Comparison of ENCODE assay signal across 12 cellular contexts in genomic region chr1:36238433-36238832, GRCh38. TPM values are rescaled to one million over a fixed set of nuclear protein-coding genes. Genes with fewer than 3 reads are reported as not detected.
DNase-seq lines count a peak whose midpoint lies in the region; ATAC-seq and TF ChIP-seq lines count a peak whose summit lies in the region.
"Had no signal": no experiment of that assay in that cellular context is flagged by ENCODE, and none has a peak within 500 bp of the region (broad histone marks: within the 10 kb centered on the region; RNA-seq: fewer than 3 reads in every experiment).

No MANE protein-coding gene starts in this region.

- TF ChIP-seq POLR2A in IMR-90 (IDR thresholded peaks at IDR 0.05; ENCODE audit: low read depth, low read length), result no peak
- no peak for TF ChIP-seq POLR2A in body of pancreas (IDR thresholded peaks at IDR 0.05)

- H3K18ac ChIP-seq in IMR-90 (ENCODE audit: low read depth, low read length) (peak overlapping the region; percentile 54; the same call in 1 of the 2 replicates), trophoblast cell (ENCODE audit: low read length) (no peak overlapping the region)

- H2AFZ ChIP-seq in IMR-90 (replicated peaks; ENCODE audit: low read length, poor library complexity), result no peak overlapping the region
- H2AFZ ChIP-seq in fibroblast of lung (ENCODE audit: low read length), result no peak overlapping the region
- no peak overlapping the region for H2AFZ ChIP-seq in trophoblast cell (ENCODE audit: insufficient read depth, low read length, poor library complexity)

- CTCF ChIA-PET in IMR-90 (lab: Yijun Ruan, JAX), result interaction anchor here (0.6 kb wide), 1 partner anchor 9 kb away, joined by 4 read pairs; no protein-coding TSS in a partner anchor

- H3K9me3 Mint-ChIP-seq in stimulated activated memory B cell treated with anti-CD40 and anti-IgM and Interleukin-4, amounts not matched to agents 10 μg/mL and 1 μg/mL and 100 μg/mL, for 72 hours, result no peaks in the 10 kb centered on the region

- no peak overlapping the region for H4K12ac ChIP-seq in trophoblast cell (ENCODE audit: low read depth, low read length)

- H3K36me3 Mint-ChIP-seq in stimulated activated memory B cell treated with anti-CD40 and anti-IgM and Interleukin-4, amounts not matched to agents 10 μg/mL and 1 μg/mL and 100 μg/mL, for 72 hours, result peaks cover 22% of the 10 kb centered on the region

- H3K79me1 ChIP-seq in IMR-90 (ENCODE audit: low read depth in 1 of 2, low read length in 2 of 2), result peaks cover 0 to 24% of the 10 kb centered on the region in 2 experiments; a peak in 2 of 4 replicates
- H3K79me1 ChIP-seq in trophoblast cell (ENCODE audit: low read length), result no peaks in the 10 kb centered on the region

- H3K4me1 ChIP-seq in IMR-90 (ENCODE audit: control insufficient read depth, insufficient read depth, low read length) (peaks cover 15% of the 10 kb centered on the region), fibroblast of lung (ENCODE audit: control insufficient read depth, extremely low read depth, insufficient read depth, low read length) (peaks cover 16% of the 10 kb centered on the region), trophoblast cell (ENCODE audit: control insufficient read depth in 1 of 2, insufficient read depth in 2 of 2, low read length in 2 of 2) (peaks cover 0 to 4% of the 10 kb centered on the region in 2 experiments), body of pancreas (peaks cover 33% of the 10 kb centered on the region)

- DNase-seq in IMR-90 (peak; percentile 86), fibroblast of lung (ENCODE audit: low read depth in 2 of 2) (peak; percentile 65 to 78), trophoblast cell (no peak), body of pancreas (no peak), NCI-H82 (lab: John Stamatoyannopoulos, UW) (no peak)
- DNase-seq: activated CD8-positive, alpha-beta memory T cell treated with anti-CD3 and anti-CD28 coated beads, Interleukin-2, amount 50 U/mL, for 4 hours; NCI-H1436 treated with DMSO at 0.1 percent for 48 hours; NCI-H748 treated with DMSO at 0.1 percent for 48 hours; SHP77 had no signal

- peak overlapping the region; percentile 58 for H2BK5ac ChIP-seq in IMR-90 (ENCODE audit: low read depth, low read length, poor library complexity, severe bottlenecking)
- no peak overlapping the region for H2BK5ac ChIP-seq in trophoblast cell (ENCODE audit: low read depth, low read length, poor library complexity)

- peak; percentile 64 for ATAC-seq in IMR-90 (ENCODE audit: low read depth)
- no peak for ATAC-seq in body of pancreas
- ATAC-seq in GM21360 (IDR thresholded peaks at IDR 0.05; ENCODE audit: unreplicated experiment), result no peak
- no peak for ATAC-seq in stimulated activated memory B cell treated with anti-CD40 and anti-IgM and Interleukin-4, amounts not matched to agents 10 μg/mL and 1 μg/mL and 100 μg/mL, for 72 hours

- H3K9ac ChIP-seq in IMR-90 (ENCODE audit: low read depth, low read length) (no peak overlapping the region), fibroblast of lung (ENCODE audit: insufficient read depth, low read length) (no peak overlapping the region), trophoblast cell (ENCODE audit: low read length) (no peak overlapping the region)

- no peak overlapping the region for H3K27ac Mint-ChIP-seq in stimulated activated memory B cell treated with anti-CD40 and anti-IgM and Interleukin-4, amounts not matched to agents 10 μg/mL and 1 μg/mL and 100 μg/mL, for 72 hours

- H3K27ac ChIP-seq in C4-2B (peak overlapping the region; percentile 98), IMR-90 (ENCODE audit: insufficient read depth, low read length) (peak overlapping the region; percentile 80; the same call in 1 of the 2 replicates), fibroblast of lung (ENCODE audit: insufficient read depth, low read length) (peak overlapping the region; percentile 32), trophoblast cell (ENCODE audit: low read depth, low read length) (no peak overlapping the region), body of pancreas (no peak overlapping the region)

- H3K36me3 ChIP-seq in IMR-90 (ENCODE audit: control insufficient read depth, insufficient read depth, low read length) (peaks cover 17% of the 10 kb centered on the region), fibroblast of lung (ENCODE audit: control insufficient read depth, insufficient read depth, low read length) (peaks cover 4% of the 10 kb centered on the region), trophoblast cell (ENCODE audit: control insufficient read depth in 1 of 2, insufficient read depth in 2 of 2, low read length in 2 of 2) (peaks cover 15 to 19% of the 10 kb centered on the region in 2 experiments), body of pancreas (replicated peaks in 1 of 2; ENCODE audit: insufficient read depth in 1 of 2, low read depth in 2 of 2) (peaks cover 0 to 3% of the 10 kb centered on the region in 2 donors)

- TF ChIP-seq CTCF in C4-2B (conservative IDR thresholded peaks at IDR 0.05) (no peak), IMR-90 (conservative IDR thresholded peaks at IDR 0.05; ENCODE audit: low read depth, low read length) (no peak), fibroblast of lung (conservative IDR thresholded peaks at IDR 0.05 in 1 of 2, IDR thresholded peaks at IDR 0.05 in 1 of 2; ENCODE audit: low read depth in 1 of 2, low read length in 2 of 2) (no peak), body of pancreas (IDR thresholded peaks at IDR 0.05) (no peak)

- H4K5ac ChIP-seq in IMR-90 (ENCODE audit: low read depth, low read length), result peak overlapping the region; percentile 71; the same call in 1 of the 2 replicates

- POLR2A ChIA-PET in IMR-90 (lab: Charles Lee; ENCODE audit: unreplicated experiment), result no interaction called here

- H3K56ac ChIP-seq in IMR-90 (ENCODE audit: extremely low read depth, insufficient read depth, low read length), result no peak overlapping the region

- H3K9me3 ChIP-seq in IMR-90 (ENCODE audit: control insufficient read depth, insufficient read depth, low read length) (no peaks in the 10 kb centered on the region), fibroblast of lung (ENCODE audit: control insufficient read depth, insufficient read depth, low read depth, low read length) (no peaks in the 10 kb centered on the region), trophoblast cell (ENCODE audit: insufficient read depth, low read depth, low read length) (no peaks in the 10 kb centered on the region), body of pancreas (no peaks in the 10 kb centered on the region)

- H2BK120ac ChIP-seq in IMR-90 (ENCODE audit: low read depth, low read length) (no peak overlapping the region), trophoblast cell (ENCODE audit: insufficient read depth, low read length, poor library complexity) (no peak overlapping the region)

- no peaks in the 10 kb centered on the region for H3K27me3 ChIP-seq in IMR-90 (ENCODE audit: control insufficient read depth, insufficient read depth, low read length)
- H3K27me3 ChIP-seq in fibroblast of lung (ENCODE audit: control insufficient read depth, insufficient read depth, low read length), result no peaks in the 10 kb centered on the region
- no peaks in the 10 kb centered on the region for H3K27me3 ChIP-seq in trophoblast cell (ENCODE audit: insufficient read depth, low read length)
- no peaks in the 10 kb centered on the region for H3K27me3 ChIP-seq in body of pancreas

- WGBS in IMR-90 (ENCODE audit: extremely low coverage in 2 of 2, insufficient read length in 1 of 2), 2 experiments, result no CpG with 5 or more reads among the region's 2 CpGs
- no CpG with 5 or more reads among the region's 2 CpGs for WGBS in trophoblast cell (ENCODE audit: extremely low coverage, insufficient coverage, insufficient read length)
- 75 to 78% methylated on average over 2 of the region's 2 CpGs for WGBS in body of pancreas, 2 donors

- H2BK20ac ChIP-seq in IMR-90 (ENCODE audit: low read depth, low read length), result no peak overlapping the region

- H3K14ac ChIP-seq in IMR-90 (replicated peaks; ENCODE audit: low read depth, low read length) (no peak overlapping the region), trophoblast cell (ENCODE audit: low read length) (no peak overlapping the region)

- intact Hi-C loops in IMR-90 (cut with micrococcal nuclease), result no loop called here
- intact Hi-C loops in body of pancreas (cut with DNase I), result no loop called here

- peaks cover 8% of the 10 kb centered on the region; the same call in 1 of the 2 replicates for H3K9me1 ChIP-seq in IMR-90 (ENCODE audit: insufficient read depth, low read length)

- H3K27me3 Mint-ChIP-seq in stimulated activated memory B cell treated with anti-CD40 and anti-IgM and Interleukin-4, amounts not matched to agents 10 μg/mL and 1 μg/mL and 100 μg/mL, for 72 hours, result no peaks in the 10 kb centered on the region

- no peak overlapping the region for H3K4me3 Mint-ChIP-seq in stimulated activated memory B cell treated with anti-CD40 and anti-IgM and Interleukin-4, amounts not matched to agents 10 μg/mL and 1 μg/mL and 100 μg/mL, for 72 hours

- TF ChIP-seq RAD21 in IMR-90 (IDR thresholded peaks at IDR 0.05; ENCODE audit: low read length), result no peak

- H4K91ac ChIP-seq in IMR-90 (ENCODE audit: insufficient read depth, low read depth, low read length) (no peak overlapping the region), trophoblast cell (ENCODE audit: low read depth, low read length) (no peak overlapping the region)

- no peak overlapping the region for H3K4ac ChIP-seq in IMR-90 (ENCODE audit: low read depth, low read length)
- peak overlapping the region; percentile 37 for H3K4ac ChIP-seq in trophoblast cell (ENCODE audit: low read depth, low read length)

- peak overlapping the region; percentile 88 for H3K4me2 ChIP-seq in IMR-90 (ENCODE audit: low read depth, low read length)
- peak overlapping the region; percentile 25 for H3K4me2 ChIP-seq in fibroblast of lung (ENCODE audit: extremely low read depth, insufficient read depth, low read length)
- no peak overlapping the region for H3K4me2 ChIP-seq in trophoblast cell (ENCODE audit: low read length)

- H3K79me2 ChIP-seq in fibroblast of lung (ENCODE audit: control insufficient read depth, insufficient read depth, low read length), result peaks cover 91% of the 10 kb centered on the region
- H3K79me2 ChIP-seq in trophoblast cell (ENCODE audit: control insufficient read depth, insufficient read depth, low read length, poor library complexity), result peaks cover 21% of the 10 kb centered on the region

- no peak overlapping the region; the same call in 1 of the 2 replicates for H2AK5ac ChIP-seq in IMR-90 (ENCODE audit: low read depth, low read length)
- no peak overlapping the region for H2AK5ac ChIP-seq in trophoblast cell (ENCODE audit: low read length)

- BruUV-seq in IMR-90 (replicated peaks; lab: Mats Ljungman, UMichigan), result no TSS peak

- H2AK9ac ChIP-seq in IMR-90 (replicated peaks; ENCODE audit: low read depth, low read length, poor library complexity), result no peak overlapping the region

- in situ Hi-C loops in IMR-90 (cut with MboI; ENCODE audit: low sequenced_read_pairs), result no loop called here

- peaks cover 51% of the 10 kb centered on the region for H3K4me1 Mint-ChIP-seq in stimulated activated memory B cell treated with anti-CD40 and anti-IgM and Interleukin-4, amounts not matched to agents 10 μg/mL and 1 μg/mL and 100 μg/mL, for 72 hours

- H2BK12ac ChIP-seq in trophoblast cell (ENCODE audit: low read length), result no peak overlapping the region

- H3K4me3 ChIP-seq in IMR-90 (ENCODE audit: insufficient read depth, low read depth, low read length) (peak overlapping the region; percentile 16; the same call in 1 of the 2 replicates), fibroblast of lung (replicated peaks in 1 of 4; ENCODE audit: control extremely low read depth in 1 of 4, insufficient read depth in 1 of 4, low read depth in 3 of 4, low read length in 4 of 4) (no peak overlapping the region), trophoblast cell (ENCODE audit: low read depth, low read length) (no peak overlapping the region), body of pancreas (no peak overlapping the region)

- no peak overlapping the region for H4K8ac ChIP-seq in IMR-90 (ENCODE audit: low read depth in 2 of 2, low read length in 2 of 2)
- no peak overlapping the region for H4K8ac ChIP-seq in trophoblast cell (ENCODE audit: low read depth, low read length)

- H4K20me1 ChIP-seq in IMR-90 (ENCODE audit: insufficient read depth, low read length), result peaks cover 83% of the 10 kb centered on the region
- peaks cover 2% of the 10 kb centered on the region for H4K20me1 ChIP-seq in fibroblast of lung (ENCODE audit: control insufficient read depth, extremely low read depth, insufficient read depth, low read length)

- no peak overlapping the region for H3K23ac ChIP-seq in IMR-90 (ENCODE audit: low read depth, low read length)
- no peak overlapping the region for H3K23ac ChIP-seq in trophoblast cell (ENCODE audit: low read length)

- H2BK15ac ChIP-seq in IMR-90 (ENCODE audit: low read depth, low read length), result no peak overlapping the region

- dilution Hi-C loops in IMR-90 (cut with HindIII; ENCODE audit: low sequenced_read_pairs, unreplicated experiment), result no loop called here

RNA-seq across cellular contexts. Expression of gene THRAP3, which starts 14.2 kb away (rescaled TPM):
- total RNA-seq in IMR-90 (2012; rRNA removed) (66.5 and 73.9 TPM in 2 replicates), fibroblast of lung (67.5 and 92.5 TPM in 2 replicates), body of pancreas (10 to 100 TPM; 27.4 to 32.2 TPM)
- polyA plus RNA-seq in IMR-90 (2012; rRNA removed) (48.9 and 60.6 TPM in 2 replicates), fibroblast of lung (96.4 and 97.5 TPM in 2 replicates)
- polyA plus RNA-seq in IMR-90 (2012; cell fraction: cytosol; rRNA removed), result 13.2 and 15.1 TPM in 2 replicates
- 11.6 and 41.9 TPM in 2 replicates for polyA plus RNA-seq in IMR-90 (2012; cell fraction: nucleus; rRNA removed; ENCODE audit: low replicate concordance)
- 69.5 and 80.1 TPM in 2 replicates for polyA plus RNA-seq in fibroblast of lung (2012)
- 46.3 and 51.7 TPM in 2 replicates for polyA minus RNA-seq in fibroblast of lung (ENCODE audit: low replicate concordance)
- polyA plus RNA-seq in trophoblast cell (2013), result 95.1 and 102 TPM in 2 replicates

Comparison
In these comparisons a context has a peak if more than half of its experiments do, and no peak if none do; other contexts are left out.
1. H3K27ac ChIP-seq: peak in C4-2B (single experiment), IMR-90 (single experiment) and fibroblast of lung (single experiment); none in trophoblast cell (single experiment) and body of pancreas (0 of 4).
2. DNase-seq: peak in IMR-90 (single experiment) and fibroblast of lung (2 of 2); none in trophoblast cell (0 of 2), body of pancreas (0 of 4) and NCI-H82 (single experiment).